ENCODE assay signal across 11 cellular contexts in genomic region chr1:21313886-21314796, GRCh38. TPM values are rescaled to one million over a fixed set of nuclear protein-coding genes. Genes with fewer than 3 reads are reported as not detected.
DNase-seq lines count a peak whose midpoint lies in the region; ATAC-seq and TF ChIP-seq lines count a peak whose summit lies in the region.
"Had no signal": no experiment of that assay in that cellular context is flagged by ENCODE, and none has a peak within 500 bp of the region (broad histone marks: within the 10 kb centered on the region; RNA-seq: fewer than 3 reads in every experiment).

No MANE protein-coding gene starts in this region.

- H3K4me2 ChIP-seq in GM23338 = peak overlapping the region; percentile 62; the same call in 1 of the 2 replicates

- H3K79me2 ChIP-seq in GM23338 (replicated peaks; ENCODE audit: insufficient read depth) = no peaks in the 10 kb centered on the region

- peak; percentile 18 for ATAC-seq in GM23338
- ATAC-seq in left ventricle myocardium superior = peak; percentile 42
- peak; percentile 51 for ATAC-seq in sciatic nerve
- ATAC-seq in activated CD8-positive, alpha-beta T cell treated with anti-CD3 and anti-CD28 coated beads for 36 hours = no peak
- no peak for ATAC-seq in HG02852 (IDR thresholded peaks at IDR 0.05; ENCODE audit: unreplicated experiment)

- no peak overlapping the region for H2AFZ ChIP-seq in GM23338

- peak overlapping the region; percentile 20 for H3K27ac Mint-ChIP-seq in GM23338
- H3K27ac Mint-ChIP-seq in activated T-helper 1 cell treated with anti-CD3 and anti-CD28 coated beads, Interleukin-12 subunit alpha, Interleukin-12 subunit beta, Interleukin-2, Interleukin-4 antibody, amounts not matched to agents 30 ng/mL and 10 ng/mL and 1 ng/mL, durations not matched to agents 14 hours and 24 hours and 36 hours = peak overlapping the region; percentile 36
- no peak overlapping the region for H3K27ac Mint-ChIP-seq in activated CD8-positive, alpha-beta T cell treated with anti-CD3 and anti-CD28 coated beads for 36 hours

- DNase-seq in GM23338 (ENCODE audit: low spot score) (peak; percentile 69), left ventricle myocardium superior (peak; percentile 72), sciatic nerve (ENCODE audit: low spot score) (no peak), SJCRH30 (no peak)
- DNase-seq in activated T-helper 1 cell treated with anti-CD3 and anti-CD28 coated beads, Interleukin-12 subunit alpha, Interleukin-12 subunit beta, Interleukin-2, Interleukin-4 antibody, amounts not matched to agents 30 ng/mL and 10 ng/mL and 1 ng/mL, durations not matched to agents 14 hours and 24 hours and 36 hours (ENCODE audit: low spot score) = no peak
- DNase-seq in activated T-cell treated with anti-CD3 and anti-CD28 coated beads, Interleukin-2, amount 50 U/mL, for 1 hour = no peak
- DNase-seq in activated CD8-positive, alpha-beta T cell treated with anti-CD3 and anti-CD28 coated beads for 36 hours = no peak
- DNase-seq: activated CD4-positive, CD25-positive, alpha-beta regulatory T cell treated with anti-CD3 and anti-CD28 coated beads, Interleukin-2, amount 50 U/mL, for 72 hours; COR-L47; NCI-H1105 treated with DMSO at 0.1 percent for 48 hours had no signal

- no peaks in the 10 kb centered on the region; the same call in 2 of the 3 replicates for H3K36me3 Mint-ChIP-seq in GM23338 (ENCODE audit: low read depth)
- H3K36me3 Mint-ChIP-seq in activated T-helper 1 cell treated with anti-CD3 and anti-CD28 coated beads, Interleukin-12 subunit alpha, Interleukin-12 subunit beta, Interleukin-2, Interleukin-4 antibody, amounts not matched to agents 30 ng/mL and 10 ng/mL and 1 ng/mL, durations not matched to agents 14 hours and 24 hours and 36 hours (ENCODE audit: low read depth) = peaks cover 24% of the 10 kb centered on the region
- H3K36me3 Mint-ChIP-seq in activated CD8-positive, alpha-beta T cell treated with anti-CD3 and anti-CD28 coated beads for 36 hours (ENCODE audit: low read depth) = peaks cover 41% of the 10 kb centered on the region

- peaks cover 6% of the 10 kb centered on the region for H3K27me3 Mint-ChIP-seq in GM23338 (ENCODE audit: insufficient read depth, low read depth, poor library complexity)
- no peaks in the 10 kb centered on the region for H3K27me3 Mint-ChIP-seq in activated T-helper 1 cell treated with anti-CD3 and anti-CD28 coated beads, Interleukin-12 subunit alpha, Interleukin-12 subunit beta, Interleukin-2, Interleukin-4 antibody, amounts not matched to agents 30 ng/mL and 10 ng/mL and 1 ng/mL, durations not matched to agents 14 hours and 24 hours and 36 hours (ENCODE audit: insufficient read depth)
- H3K27me3 Mint-ChIP-seq in activated CD8-positive, alpha-beta T cell treated with anti-CD3 and anti-CD28 coated beads for 36 hours = no peaks in the 10 kb centered on the region

- H3F3A ChIP-seq in GM23338 (replicated peaks; ENCODE audit: low read depth) = 0 out of 2 replicates have a peak, but pooled peaks cover 3% of the 10 kb centered on the region

- CTCF ChIA-PET in activated CD8-positive, alpha-beta T cell treated with anti-CD3 and anti-CD28 coated beads for 36 hours (lab: Charles Lee) = interaction anchor here (0.6 to 2.3 kb wide), 6 partner anchors 10 to 792 kb away, joined by 3 to 12 read pairs (median 4); no protein-coding TSS in a partner anchor

- H3K27me3 ChIP-seq in GM23338 (ENCODE audit: insufficient read depth) (no peaks in the 10 kb centered on the region), SJCRH30 (no peaks in the 10 kb centered on the region)

- peak overlapping the region; percentile 0; the same call in 1 of the 3 replicates for H3K4me3 Mint-ChIP-seq in GM23338
- no peak overlapping the region for H3K4me3 Mint-ChIP-seq in activated T-helper 1 cell treated with anti-CD3 and anti-CD28 coated beads, Interleukin-12 subunit alpha, Interleukin-12 subunit beta, Interleukin-2, Interleukin-4 antibody, amounts not matched to agents 30 ng/mL and 10 ng/mL and 1 ng/mL, durations not matched to agents 14 hours and 24 hours and 36 hours
- H3K4me3 Mint-ChIP-seq in activated CD8-positive, alpha-beta T cell treated with anti-CD3 and anti-CD28 coated beads for 36 hours = no peak overlapping the region

- TF ChIP-seq CTCF in GM23338 (conservative IDR thresholded peaks at IDR 0.05; ENCODE audit: low read depth in 2 of 2) = no peak
- TF ChIP-seq CTCF in activated CD8-positive, alpha-beta T cell treated with anti-CD3 and anti-CD28 coated beads for 36 hours (IDR thresholded peaks at IDR 0.05) = no peak

- H3K4me1 Mint-ChIP-seq in GM23338 = peaks cover 59% of the 10 kb centered on the region
- peaks cover 33% of the 10 kb centered on the region for H3K4me1 Mint-ChIP-seq in activated T-helper 1 cell treated with anti-CD3 and anti-CD28 coated beads, Interleukin-12 subunit alpha, Interleukin-12 subunit beta, Interleukin-2, Interleukin-4 antibody, amounts not matched to agents 30 ng/mL and 10 ng/mL and 1 ng/mL, durations not matched to agents 14 hours and 24 hours and 36 hours (ENCODE audit: low read depth)
- H3K4me1 Mint-ChIP-seq in activated CD8-positive, alpha-beta T cell treated with anti-CD3 and anti-CD28 coated beads for 36 hours (ENCODE audit: low read depth) = peaks cover 40% of the 10 kb centered on the region

- no peaks in the 10 kb centered on the region for H3K36me3 ChIP-seq in GM23338 (ENCODE audit: insufficient read depth)
- H3K36me3 ChIP-seq in SJCRH30 = no peaks in the 10 kb centered on the region

- POLR2A ChIA-PET in activated CD8-positive, alpha-beta T cell treated with anti-CD3 and anti-CD28 coated beads for 36 hours (lab: Charles Lee) = interaction anchor here (1.2 to 2.5 kb wide), 4 partner anchors 8 to 16 kb away, joined by 3 to 10 read pairs (median 4); no protein-coding TSS in a partner anchor

- H4K20me1 ChIP-seq in GM23338 (replicated peaks; ENCODE audit: insufficient read depth) = no peaks in the 10 kb centered on the region; the same call in 1 of the 2 replicates

- H3K4me1 ChIP-seq in GM23338 (ENCODE audit: insufficient read depth) (peaks cover 41% of the 10 kb centered on the region), SJCRH30 (peaks cover 44% of the 10 kb centered on the region)

- no peaks in the 10 kb centered on the region for H3K9me2 ChIP-seq in GM23338 (ENCODE audit: insufficient read depth)

- intact Hi-C loops in activated T-helper 1 cell treated with anti-CD3 and anti-CD28 coated beads, Interleukin-12 subunit alpha, Interleukin-12 subunit beta, Interleukin-2, Interleukin-4 antibody, amounts not matched to agents 30 ng/mL and 10 ng/mL and 1 ng/mL, durations not matched to agents 14 hours and 24 hours and 36 hours (cut with micrococcal nuclease) = no loop called here
- intact Hi-C loops in left ventricle myocardium superior (cut with micrococcal nuclease) (no loop called here), sciatic nerve (cut with DNase I) (no loop called here)
- intact Hi-C loops in activated CD8-positive, alpha-beta T cell treated with anti-CD3 and anti-CD28 coated beads for 36 hours (cut with micrococcal nuclease) = no loop called here

- H3K4me3 ChIP-seq in GM23338 (no peak overlapping the region), SJCRH30 (no peak overlapping the region)

- no peaks in the 10 kb centered on the region for H3K9me3 Mint-ChIP-seq in GM23338
- no peaks in the 10 kb centered on the region for H3K9me3 Mint-ChIP-seq in activated T-helper 1 cell treated with anti-CD3 and anti-CD28 coated beads, Interleukin-12 subunit alpha, Interleukin-12 subunit beta, Interleukin-2, Interleukin-4 antibody, amounts not matched to agents 30 ng/mL and 10 ng/mL and 1 ng/mL, durations not matched to agents 14 hours and 24 hours and 36 hours
- no peaks in the 10 kb centered on the region for H3K9me3 Mint-ChIP-seq in activated CD8-positive, alpha-beta T cell treated with anti-CD3 and anti-CD28 coated beads for 36 hours

- H3K27ac ChIP-seq in GM23338 (ENCODE audit: low read depth) (peak overlapping the region; percentile 35; the same call in 1 of the 2 replicates), SJCRH30 (no peak overlapping the region)

- H3K9me3 ChIP-seq in SJCRH30 (replicated peaks) = no peaks in the 10 kb centered on the region

TF ChIP-seq in GM23338, 12 proteins besides CTCF, POLR2A, EP300 and RAD21 (continues in another document):
- no peak for TF ChIP-seq JUNB (IDR thresholded peaks at IDR 0.05; ENCODE audit: unreplicated experiment)
- TF ChIP-seq NANOG (IDR thresholded peaks at IDR 0.05; ENCODE audit: borderline replicate concordance) = no peak
- TF ChIP-seq ETS1 (IDR thresholded peaks at IDR 0.05) = no peak
- TF ChIP-seq ZNF114 (CRISPR knock-in tag; IDR thresholded peaks at IDR 0.05) = no peak
- TF ChIP-seq POLR2AphosphoS5 (IDR thresholded peaks at IDR 0.05; ENCODE audit: low read depth) = no peak
- TF ChIP-seq STAT1 (IDR thresholded peaks at IDR 0.05; ENCODE audit: unreplicated experiment) = no peak

RNA-seq across cellular contexts. Expression of gene ECE1, which starts 23.9 kb away (rescaled TPM):
- 45.0 and 48.0 TPM in 2 replicates for total RNA-seq in GM23338 (2014; rRNA removed; shearing (Covaris generic))
- polyA plus RNA-seq in GM23338 (2016; fragmentation: Nextera tagmentation; extraction: Ambion mirVana) = 10.4 and 11.0 TPM in 2 replicates
- total RNA-seq in activated T-helper 1 cell treated with anti-CD3 and anti-CD28 coated beads, Interleukin-12 subunit alpha, Interleukin-12 subunit beta, Interleukin-2, Interleukin-4 antibody, amounts not matched to agents 30 ng/mL and 10 ng/mL and 1 ng/mL, durations not matched to agents 14 hours and 24 hours and 36 hours = 139 and 140 TPM in 2 replicates
- total RNA-seq in left ventricle myocardium superior (43.3 TPM), sciatic nerve (117 TPM)
- total RNA-seq in activated CD8-positive, alpha-beta T cell treated with anti-CD3 and anti-CD28 coated beads for 36 hours = 100 to 1,000 TPM; 118 to 127 TPM
- total RNA-seq in SJCRH30 (2014; rRNA removed; shearing (Covaris generic)) = 73.2 and 74.5 TPM in 2 replicates

Comparison
In these comparisons a context has a peak if more than half of its experiments do, and no peak if none do; other contexts are left out.
1. ATAC-seq: peak in GM23338 (single experiment), left ventricle myocardium superior (single experiment) and sciatic nerve (single experiment); none in activated CD8-positive, alpha-beta T cell treated with anti-CD3 and anti-CD28 coated beads for 36 hours (single experiment) and HG02852 (single experiment).
2. DNase-seq: peak in GM23338 (single experiment) and left ventricle myocardium superior (single experiment); none in activated T-helper 1 cell treated with anti-CD3 and anti-CD28 coated beads, Interleukin-12 subunit alpha, Interleukin-12 subunit beta, Interleukin-2, Interleukin-4 antibody, amounts not matched to agents 30 ng/mL and 10 ng/mL and 1 ng/mL, durations not matched to agents 14 hours and 24 hours and 36 hours (single experiment), sciatic nerve (single experiment), activated T-cell treated with anti-CD3 and anti-CD28 coated beads, Interleukin-2, amount 50 U/mL, for 1 hour (single experiment), activated CD8-positive, alpha-beta T cell treated with anti-CD3 and anti-CD28 coated beads for 36 hours (single experiment) and SJCRH30 (0 of 2).